10 cellular contexts compared by ENCODE assay signal in the genomic region with DNA sequence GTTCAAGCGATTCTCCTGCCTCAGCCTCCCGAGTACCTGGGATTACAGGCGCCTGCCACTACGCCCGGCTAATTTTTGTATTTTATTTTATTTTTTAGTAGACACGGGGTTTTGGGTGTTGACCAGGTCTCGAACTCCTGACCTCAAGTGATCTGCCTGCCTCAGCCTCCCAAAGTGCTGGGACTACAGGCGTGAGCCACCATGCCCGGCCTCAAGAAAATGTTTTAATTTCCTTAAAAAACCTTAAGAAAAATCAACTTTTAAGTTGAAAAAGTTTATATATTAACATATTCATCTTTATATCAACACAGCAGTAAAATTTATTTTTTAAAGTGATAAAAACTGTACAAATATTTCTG. TPM values are rescaled to one million over a fixed set of nuclear protein-coding genes. Genes with fewer than 3 reads are reported as not detected.
DNase-seq lines count a peak whose midpoint lies in the region; ATAC-seq and TF ChIP-seq lines count a peak whose summit lies in the region.
"Not testable (repeated sequence)": the region's sequence is repeated elsewhere in the genome, so short reads cannot be mapped to it uniquely, and the experiment has no call there.
"Had no signal": no experiment of that assay in that cellular context is flagged by ENCODE, and none has a peak within 500 bp of the region (broad histone marks: within the 10 kb centered on the region; RNA-seq: fewer than 3 reads in every experiment).

No MANE protein-coding gene starts in this region.

- BruUV-seq in Caco-2 (replicated peaks; lab: Mats Ljungman, UMichigan) = not testable (repeated sequence)

- H3K27ac ChIP-seq in psoas muscle = peak overlapping the region; percentile 54
- H3K27ac ChIP-seq in vagina = not testable (repeated sequence)

- H3K27ac Mint-ChIP-seq in Caco-2 (ENCODE audit: unreplicated experiment) (peak overlapping the region; percentile 93), memory B cell (peak overlapping the region; percentile 97)
- H3K27ac Mint-ChIP-seq in WTC11 = not testable (repeated sequence)

- not testable (repeated sequence) for H3K36me3 Mint-ChIP-seq in Caco-2 (ENCODE audit: insufficient read depth, unreplicated experiment); WTC11; memory B cell

- CTCF ChIA-PET in Caco-2 (lab: Charles Lee); WTC11 (lab: Charles Lee): not testable (repeated sequence)

- not testable (repeated sequence) for H3K4me1 Mint-ChIP-seq in Caco-2 (ENCODE audit: low read depth, unreplicated experiment); WTC11; memory B cell

- H3K4me3 Mint-ChIP-seq in Caco-2 (ENCODE audit: unreplicated experiment) = peak overlapping the region; percentile 97
- H3K4me3 Mint-ChIP-seq in WTC11 = peak overlapping the region; percentile 94
- peak overlapping the region; percentile 96 for H3K4me3 Mint-ChIP-seq in memory B cell

- intact Hi-C loops in Caco-2 (cut with micrococcal nuclease; ENCODE audit: unreplicated experiment) = loop anchor here (2.0 kb wide), 1 partner anchor 85 kb away; the partner anchor contains the start of genes DHX38 and TXNL4B
- intact Hi-C loops in psoas muscle (cut with DNase I) = loop anchor here (2.0 to 5.0 kb wide), 2 partner anchors 85 to 111 kb away; partner anchors contain the start of genes DHX38 (in 1 of the 2), IST1 (in 1 of the 2) and TXNL4B (in 1 of the 2)
- intact Hi-C loops in vagina (cut with DNase I) = not testable (repeated sequence)

- not testable (repeated sequence) for H3K36me3 ChIP-seq in Caco-2 (ENCODE audit: control insufficient read depth, insufficient read depth, low read length); vagina
- H3K36me3 ChIP-seq in psoas muscle (ENCODE audit: insufficient read depth in 1 of 2, low read depth in 1 of 2) = peaks cover 0 to 12% of the 10 kb centered on the region in 2 donors

- TF ChIP-seq CTCF in Caco-2 (IDR thresholded peaks at IDR 0.05; ENCODE audit: insufficient read depth in 1 of 2, low read depth in 1 of 2, low read length in 1 of 2, severe bottlenecking in 1 of 2, unreplicated experiment in 1 of 2); LNCaP clone FGC (IDR thresholded peaks at IDR 0.05; ENCODE audit: control insufficient read depth, extremely low read depth, insufficient read depth); WTC11 (IDR thresholded peaks at IDR 0.05); astrocyte of the cerebellum (IDR thresholded peaks at IDR 0.05; ENCODE audit: low read depth, low read length, missing control alignments); fibroblast of mammary gland (conservative IDR thresholded peaks at IDR 0.05; ENCODE audit: control insufficient read depth, insufficient read depth, low read depth, low read length); psoas muscle (IDR thresholded peaks at IDR 0.05); vagina (IDR thresholded peaks at IDR 0.05): not testable (repeated sequence)

- POLR2A ChIA-PET in Caco-2 (lab: Charles Lee); WTC11 (lab: Charles Lee): not testable (repeated sequence)

- not testable (repeated sequence) for H3K27me3 Mint-ChIP-seq in Caco-2 (ENCODE audit: insufficient read depth, unreplicated experiment); WTC11 (ENCODE audit: low read depth); memory B cell

- DNase-seq in Caco-2; LNCaP clone FGC (ENCODE audit: low read depth); WTC11 (ENCODE audit: low spot score); astrocyte of the cerebellum (ENCODE audit: low read depth); fibroblast of mammary gland (ENCODE audit: low read depth); memory B cell (ENCODE audit: low spot score in 2 of 2); psoas muscle; vagina (ENCODE audit: extremely low spot score in 2 of 2): not testable (repeated sequence)

- H3K9me3 ChIP-seq in Caco-2, psoas muscle, vagina: not testable (repeated sequence)

- ATAC-seq in WTC11; memory B cell (ENCODE audit: low read depth); psoas muscle: not testable (repeated sequence)

- TF ChIP-seq POLR2A in vagina (IDR thresholded peaks at IDR 0.05) = not testable (repeated sequence)

- not testable (repeated sequence) for H3K4me1 ChIP-seq in Caco-2, psoas muscle
- H3K4me1 ChIP-seq in vagina = peaks cover 12% of the 10 kb centered on the region

- H3K27me3 ChIP-seq in Caco-2 (replicated peaks; ENCODE audit: control insufficient read depth, insufficient read depth, low read length); psoas muscle (ENCODE audit: insufficient read depth in 3 of 3, low read length in 2 of 3); vagina: not testable (repeated sequence)

- WGBS in psoas muscle, 3 donors = 74 to 84% (median 78%) methylated on average over 9 of the region's 9 CpGs

- not testable (repeated sequence) for H3K9me3 Mint-ChIP-seq in Caco-2 (ENCODE audit: unreplicated experiment); WTC11; memory B cell

- in situ Hi-C loops in astrocyte of the cerebellum (cut with HindIII; ENCODE audit: low sequenced_read_pairs) = not testable (repeated sequence)

- H3K4me3 ChIP-seq in Caco-2 (ENCODE audit: low read depth, low read length) = peak overlapping the region; percentile 19; the same call in 1 of the 2 replicates
- peak overlapping the region; percentile 25 for H3K4me3 ChIP-seq in LNCaP clone FGC (ENCODE audit: low read depth, low read length)
- peak overlapping the region; percentile 97 for H3K4me3 ChIP-seq in astrocyte of the cerebellum (ENCODE audit: low read depth, low read length)
- peak overlapping the region; percentile 25 for H3K4me3 ChIP-seq in fibroblast of mammary gland (ENCODE audit: control insufficient read depth, low read depth, low read length)
- H3K4me3 ChIP-seq in psoas muscle = peak overlapping the region; percentile 99
- peak overlapping the region; percentile 76 to 86 for H3K4me3 ChIP-seq in vagina

TF ChIP-seq in WTC11, 78 proteins besides CTCF, POLR2A, EP300 and RAD21:
- 0 out of 2 replicates have a peak, but pooled peaks have one; percentile 24 for TF ChIP-seq ZNF396 (CRISPR knock-in tag; IDR thresholded peaks at IDR 0.05; ENCODE audit: borderline replicate concordance)

RNA-seq across cellular contexts. Expression of gene DHODH, which starts 0.5 kb away (rescaled TPM):
- total RNA-seq in Caco-2 (2022) = 21.6 and 23.0 TPM in 2 replicates
- 15.3 to 19.0 TPM (median 16.5 TPM) in 3 replicates for total RNA-seq in WTC11 (2021)
- total RNA-seq in psoas muscle = 10 to 100 TPM in 1 of 4 donors, 1 to 10 TPM in 3; 7.3 to 12.5 (median 8.8) TPM
- polyA plus RNA-seq in psoas muscle = 10 to 100 TPM in 2 of 3 donors, 1 to 10 TPM in 1; 7.6 to 13.4 (median 10.9) TPM
- 4.2 TPM for total RNA-seq in vagina

RNA-seq across cellular contexts. Expression of gene PKD1L3, which starts 7.8 kb away (rescaled TPM):
- total RNA-seq in Caco-2 (2022) (not detected in 2 replicates), WTC11 (2021) (not detected in 3 replicates), psoas muscle (under 1 TPM in 3 of 4 donors, not detected in 1; 0.04 to 0.13 (median 0.08) TPM), vagina (not detected)
- under 1 TPM in 1 of 3 donors, not detected in 2; 0.03 TPM for polyA plus RNA-seq in psoas muscle
- total RNA-seq: NCI-H460, RPMI7951 had no signal

RNA-seq across cellular contexts. Expression of gene HP, which starts 46.3 kb away (rescaled TPM):
- total RNA-seq in Caco-2 (2022) = 0.61 and 1.3 TPM in 2 replicates
- total RNA-seq in WTC11 (2021) = 10.0 to 20.6 TPM (median 11.1 TPM) in 3 replicates
- total RNA-seq in psoas muscle = 10 to 100 TPM in 2 of 4 donors, 1 to 10 TPM in 2; 2.6 to 17.3 (median 7.2) TPM
- 10 to 100 TPM in 1 of 3 donors, 1 to 10 TPM in 2; 2.3 to 13.0 (median 9.3) TPM for polyA plus RNA-seq in psoas muscle
- 4.7 TPM for total RNA-seq in vagina
- total RNA-seq: NCI-H460, RPMI7951 had no signal

RNA-seq across cellular contexts. Expression of gene HPR, which starts 55.0 kb away (rescaled TPM):
- total RNA-seq in Caco-2 (2022) (not detected in 2 replicates), WTC11 (2021) (0.37 TPM in 1 of 3 replicates, not detected in the others), psoas muscle (1 to 10 TPM in 2 of 4 donors, under 1 TPM in 1, not detected in 1; 0.36 to 2.0 (median 1.8) TPM), vagina (1.7 TPM)
- 1 to 10 TPM in 1 of 3 donors, under 1 TPM in 2; 0.34 to 1.1 (median 0.49) TPM for polyA plus RNA-seq in psoas muscle
- total RNA-seq: NCI-H460, RPMI7951 had no signal

Comparison
In these comparisons a context has a peak if more than half of its experiments do, and no peak if none do; other contexts are left out.
1. H3K4me3 ChIP-seq: peak in every context shown above with its lines; median percentile 99 in psoas muscle; 97 in astrocyte of the cerebellum; 81 in vagina; 25 in LNCaP clone FGC; 25 in fibroblast of mammary gland; 19 in Caco-2.